ENCODE assay signal across 8 cellular contexts in the genomic region with DNA sequence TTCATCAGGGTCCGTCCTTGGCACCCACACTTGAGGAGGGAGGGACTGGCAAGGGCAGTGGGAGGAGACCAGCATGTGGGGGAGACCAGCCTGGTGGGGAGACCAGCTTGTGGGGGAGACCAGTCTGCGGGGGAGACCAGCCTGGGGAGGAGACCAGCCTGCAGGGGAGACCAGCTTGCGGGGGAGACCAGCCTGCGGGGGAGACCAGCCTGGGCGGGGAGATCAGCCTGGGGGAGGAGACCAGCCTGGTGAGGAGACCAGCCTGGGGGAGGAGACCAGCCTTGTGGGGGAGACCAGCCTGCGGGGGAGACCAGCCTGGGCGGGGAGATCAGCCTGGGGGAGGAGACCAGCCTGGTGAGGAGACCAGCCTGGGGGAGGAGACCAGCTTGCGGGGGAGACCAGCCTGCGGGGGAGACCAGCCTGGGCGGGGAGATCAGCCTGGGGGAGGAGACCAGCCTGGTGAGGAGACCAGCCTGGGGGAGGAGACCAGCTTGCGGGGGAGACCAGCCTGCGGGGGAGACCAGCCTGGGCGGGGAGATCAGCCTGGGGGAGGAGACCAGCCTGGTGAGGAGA. TPM values are rescaled to one million over a fixed set of nuclear protein-coding genes. Genes with fewer than 3 reads are reported as not detected.
A peak's percentile ranks its signal among the peaks of the same experiment; 100 is the strongest.
DNase-seq lines count a peak whose midpoint lies in the region; ATAC-seq and TF ChIP-seq lines count a peak whose summit lies in the region.
"Not testable (repeated sequence)": the region's sequence is repeated elsewhere in the genome, so short reads cannot be mapped to it uniquely, and the experiment has no call there.

No MANE protein-coding gene starts in this region.

- H2AK5ac ChIP-seq in mesendoderm (ENCODE audit: low read length) = peak overlapping the region; percentile 37

- WGBS in mesendoderm (ENCODE audit: extremely low coverage, insufficient coverage, low lambda C conversion rate) = no CpG with 5 or more reads among the region's 13 CpGs

- not testable (repeated sequence) for H2AFZ ChIP-seq in PC-3 (ENCODE audit: low read length)

- not testable (repeated sequence) for H4K20me1 ChIP-seq in PC-3 (ENCODE audit: low read length)

- not testable (repeated sequence) for H3K27me3 ChIP-seq in PC-3 (ENCODE audit: low read length); brain microvascular endothelial cell (replicated peaks); mesendoderm (ENCODE audit: insufficient read depth, low read length, poor library complexity); gastrocnemius medialis

- intact Hi-C loops in PC-3 (cut with micrococcal nuclease); gastrocnemius medialis (cut with DNase I; ENCODE audit: low total_unique reads): not testable (repeated sequence)

- not testable (repeated sequence) for H3K9me2 ChIP-seq in PC-3 (replicated peaks; ENCODE audit: low read length)

- H3K4me3 Mint-ChIP-seq in activated CD4-positive, alpha-beta memory T cell treated with anti-CD3 and anti-CD28 coated beads, Interleukin-2, amount 10 ng/mL, durations not matched to agents 7 days and 5 days = peak overlapping the region; percentile 44

- CTCF ChIA-PET in HEK293 (lab: Yijun Ruan, JAX); PC-3 (lab: Charles Lee); activated CD4-positive, alpha-beta memory T cell treated with anti-CD3 and anti-CD28 coated beads, Interleukin-2, amount 10 ng/mL, durations not matched to agents 7 days and 5 days (lab: Charles Lee): not testable (repeated sequence)

- in situ Hi-C loops in brain microvascular endothelial cell (cut with HindIII; ENCODE audit: low pct_ligation_motif_present, low sequenced_read_pairs); gastrocnemius medialis (cut with MboI; ENCODE audit: low sequenced_read_pairs in 4 of 4): not testable (repeated sequence)

- H3K4me1 ChIP-seq in HEK293 (ENCODE audit: control insufficient read depth, insufficient read depth, low read length); mesendoderm (ENCODE audit: control insufficient read depth, low read depth, low read length): not testable (repeated sequence)
- H3K4me1 ChIP-seq in PC-3 (ENCODE audit: insufficient read depth, low read length) = peaks cover 16% of the 10 kb centered on the region
- peaks cover 10 to 18% of the 10 kb centered on the region in 2 donors for H3K4me1 ChIP-seq in gastrocnemius medialis

- not testable (repeated sequence) for H4K5ac ChIP-seq in mesendoderm (ENCODE audit: low read length)

- not testable (repeated sequence) for H3K9me3 Mint-ChIP-seq in activated CD4-positive, alpha-beta memory T cell treated with anti-CD3 and anti-CD28 coated beads, Interleukin-2, amount 10 ng/mL, durations not matched to agents 7 days and 5 days

- TF ChIP-seq CTCF in AG10803 (conservative IDR thresholded peaks at IDR 0.05; ENCODE audit: low read length); HEK293 (tag by site-specific recombination; IDR thresholded peaks at IDR 0.05); PC-3 (conservative IDR thresholded peaks at IDR 0.05; ENCODE audit: low read depth, low read length); brain microvascular endothelial cell (IDR thresholded peaks at IDR 0.05; ENCODE audit: low read depth, low read length, missing control alignments); fibroblast of the aortic adventitia (IDR thresholded peaks at IDR 0.05; ENCODE audit: insufficient read depth, low read length); gastrocnemius medialis (IDR thresholded peaks at IDR 0.05 in 4 of 5, conservative IDR thresholded peaks at IDR 0.05 in 1 of 5): not testable (repeated sequence)

- H3K18ac ChIP-seq in mesendoderm (ENCODE audit: low read length) = not testable (repeated sequence)

- not testable (repeated sequence) for H2BK15ac ChIP-seq in mesendoderm (replicated peaks; ENCODE audit: low read depth)

- not testable (repeated sequence) for H3K56ac ChIP-seq in mesendoderm (ENCODE audit: low read length)

- H3K4me2 ChIP-seq in PC-3 (ENCODE audit: low read length) = peak overlapping the region; percentile 98
- H3K4me2 ChIP-seq in mesendoderm (ENCODE audit: low read length) = not testable (repeated sequence)

- H3K9me3 ChIP-seq in HEK293 (ENCODE audit: control insufficient read depth, insufficient read depth, low read depth, low read length); PC-3 (ENCODE audit: low read length); gastrocnemius medialis: not testable (repeated sequence)

- TF ChIP-seq POLR2A in gastrocnemius medialis (IDR thresholded peaks at IDR 0.05) = not testable (repeated sequence)

- not testable (repeated sequence) for H4K8ac ChIP-seq in mesendoderm (ENCODE audit: low read depth, low read length)

- H3K79me2 ChIP-seq in PC-3 (ENCODE audit: low read length); mesendoderm (ENCODE audit: control insufficient read depth, insufficient read depth, low read length): not testable (repeated sequence)

- H3K27ac ChIP-seq in HEK293 (ENCODE audit: extremely low read depth, low read depth, low read length); PC-3 (ENCODE audit: low read length); brain microvascular endothelial cell; mesendoderm (ENCODE audit: low read depth, low read length); gastrocnemius medialis: not testable (repeated sequence)

- BruUV-seq in PC-3 (replicated peaks; lab: Mats Ljungman, UMichigan) = not testable (repeated sequence)

- H3K9ac ChIP-seq in PC-3 (ENCODE audit: low read length) = not testable (repeated sequence)
- H3K9ac ChIP-seq in mesendoderm (ENCODE audit: low read length) = peak overlapping the region; percentile 92

- not testable (repeated sequence) for H2BK120ac ChIP-seq in mesendoderm (ENCODE audit: low read depth, low read length)

- not testable (repeated sequence) for H3K79me1 ChIP-seq in mesendoderm (ENCODE audit: low read length)

- H3K36me3 Mint-ChIP-seq in activated CD4-positive, alpha-beta memory T cell treated with anti-CD3 and anti-CD28 coated beads, Interleukin-2, amount 10 ng/mL, durations not matched to agents 7 days and 5 days (ENCODE audit: low read depth) = not testable (repeated sequence)

- not testable (repeated sequence) for H3K4ac ChIP-seq in mesendoderm (ENCODE audit: low read depth, low read length)

- H3K4me3 ChIP-seq in AG10803 (ENCODE audit: low read length) (peak overlapping the region; percentile 72), PC-3 (ENCODE audit: low read length) (peak overlapping the region; percentile 96), brain microvascular endothelial cell (ENCODE audit: low read depth, low read length) (peak overlapping the region; percentile 74), fibroblast of the aortic adventitia (ENCODE audit: low read depth, low read length) (peak overlapping the region; percentile 89), gastrocnemius medialis (peak overlapping the region in 3 of 4 donors; percentile 61 to 92 (median 66))
- H3K4me3 ChIP-seq in HEK293 (ENCODE audit: low read depth, low read length); mesendoderm (ENCODE audit: low read length): not testable (repeated sequence)

- H3F3A ChIP-seq in PC-3 (ENCODE audit: low read length, unreplicated experiment) = not testable (repeated sequence)

- H3K27me3 Mint-ChIP-seq in activated CD4-positive, alpha-beta memory T cell treated with anti-CD3 and anti-CD28 coated beads, Interleukin-2, amount 10 ng/mL, durations not matched to agents 7 days and 5 days = not testable (repeated sequence)

- DNase-seq in AG10803 (ENCODE audit: low read depth); PC-3; activated CD4-positive, alpha-beta memory T cell treated with anti-CD3 and anti-CD28 coated beads, Interleukin-2, amount 10 ng/mL, durations not matched to agents 7 days and 5 days; brain microvascular endothelial cell; fibroblast of the aortic adventitia (ENCODE audit: low read depth); mesendoderm; gastrocnemius medialis: not testable (repeated sequence)

- not testable (repeated sequence) for H3K23ac ChIP-seq in mesendoderm (ENCODE audit: low read length)

- H3K27ac Mint-ChIP-seq in activated CD4-positive, alpha-beta memory T cell treated with anti-CD3 and anti-CD28 coated beads, Interleukin-2, amount 10 ng/mL, durations not matched to agents 7 days and 5 days = not testable (repeated sequence)

- not testable (repeated sequence) for H3K36me3 ChIP-seq in HEK293 (ENCODE audit: control insufficient read depth in 2 of 2, insufficient read depth in 1 of 2, low read length in 2 of 2); PC-3 (ENCODE audit: low read depth, low read length); brain microvascular endothelial cell (replicated peaks); mesendoderm (ENCODE audit: control insufficient read depth, insufficient read depth, low read length); gastrocnemius medialis

- H3K4me1 Mint-ChIP-seq in activated CD4-positive, alpha-beta memory T cell treated with anti-CD3 and anti-CD28 coated beads, Interleukin-2, amount 10 ng/mL, durations not matched to agents 7 days and 5 days = peaks cover 14% of the 10 kb centered on the region

- POLR2A ChIA-PET in HEK293 (lab: Yijun Ruan, JAX); PC-3 (lab: Charles Lee; ENCODE audit: unreplicated experiment); activated CD4-positive, alpha-beta memory T cell treated with anti-CD3 and anti-CD28 coated beads, Interleukin-2, amount 10 ng/mL, durations not matched to agents 7 days and 5 days (lab: Charles Lee): not testable (repeated sequence)

- H2BK5ac ChIP-seq in mesendoderm (ENCODE audit: low read length) = not testable (repeated sequence)

- ATAC-seq in PC-3, gastrocnemius medialis: not testable (repeated sequence)

RNA-seq across cellular contexts. Expression of a gene that starts 0.8 kb away (rescaled TPM):
- total RNA-seq in PC-3 (2014; rRNA removed) (41.7 and 49.5 TPM in 2 replicates), fibroblast of the aortic adventitia (ENCODE audit: low replicate concordance) (6.1 and 9.4 TPM in 2 replicates), gastrocnemius medialis (10 to 100 TPM in 1 of 4 donors, 1 to 10 TPM in 3; 1.5 to 11.9 (median 3.0) TPM)
- 1 to 10 TPM; 4.2 to 4.4 TPM for total RNA-seq in activated CD4-positive, alpha-beta memory T cell treated with anti-CD3 and anti-CD28 coated beads, Interleukin-2, amount 10 ng/mL, durations not matched to agents 7 days and 5 days
- polyA plus RNA-seq in mesendoderm (2013, experiment 1 of 2) = 43.9 TPM
- polyA plus RNA-seq in mesendoderm (2013, experiment 2 of 2) = 44.7 TPM

RNA-seq across cellular contexts. Expression of a gene that starts 28.0 kb away (rescaled TPM):
- 0.40 and 0.58 TPM in 2 replicates for total RNA-seq in PC-3 (2014; rRNA removed)
- total RNA-seq in activated CD4-positive, alpha-beta memory T cell treated with anti-CD3 and anti-CD28 coated beads, Interleukin-2, amount 10 ng/mL, durations not matched to agents 7 days and 5 days = under 1 TPM in 1 of 2 experiments, not detected in 1; 0.18 TPM
- 0.25 and 0.27 TPM in 2 replicates for total RNA-seq in fibroblast of the aortic adventitia (ENCODE audit: low replicate concordance)
- 2.4 TPM for polyA plus RNA-seq in mesendoderm (2013, experiment 1 of 2)
- polyA plus RNA-seq in mesendoderm (2013, experiment 2 of 2) = 2.9 TPM
- under 1 TPM in 2 of 4 donors, not detected in 2; 0.33 to 0.95 TPM for total RNA-seq in gastrocnemius medialis

RNA-seq across cellular contexts. Expression of a gene that starts 45.2 kb away (rescaled TPM):
- total RNA-seq in PC-3 (2014; rRNA removed) (45.7 and 53.9 TPM in 2 replicates), fibroblast of the aortic adventitia (ENCODE audit: low replicate concordance) (67.2 and 124 TPM in 2 replicates), gastrocnemius medialis (10 to 100 TPM; 26.4 to 47.2 (median 32.7) TPM)
- total RNA-seq in activated CD4-positive, alpha-beta memory T cell treated with anti-CD3 and anti-CD28 coated beads, Interleukin-2, amount 10 ng/mL, durations not matched to agents 7 days and 5 days = 10 to 100 TPM; 54.7 to 56.1 TPM
- 61.8 TPM for polyA plus RNA-seq in mesendoderm (2013, experiment 1 of 2)
- polyA plus RNA-seq in mesendoderm (2013, experiment 2 of 2) = 61.9 TPM
